8 cellular contexts compared by ENCODE assay signal in genomic region chr6:128112494-128112893, GRCh38.
DNase-seq lines count a peak whose midpoint lies in the region; ATAC-seq and TF ChIP-seq lines count a peak whose summit lies in the region.

No MANE protein-coding gene starts in this region.

- H3K4me3 ChIP-seq in CD8-positive, alpha-beta memory T cell (ENCODE audit: low read length) = peak overlapping the region; percentile 26
- H3K4me3 ChIP-seq in mucosa of descending colon (no peak overlapping the region), HAP-1 (no peak overlapping the region)

- intact Hi-C loops in mucosa of descending colon (cut with DNase I, micrococcal nuclease) = no loop called here

- POLR2A ChIA-PET in CD8-positive, alpha-beta memory T cell (lab: Charles Lee) = no interaction called here

- in situ Hi-C loops in HAP-1 (cut with MboI; ENCODE audit: low sequenced_read_pairs) = no loop called here

- peak overlapping the region in 6 of 8 donors; percentile 3 to 78 (median 56) for H3K27ac Mint-ChIP-seq in CD8-positive, alpha-beta memory T cell
- peak overlapping the region; percentile 4 for H3K27ac Mint-ChIP-seq in activated T-helper 17 cell treated with anti-CD3 and anti-CD28 coated beads, Interleukin-2, amount 50 U/mL, for 72 hours
- no peak overlapping the region for H3K27ac Mint-ChIP-seq in glutamatergic neuron (ENCODE audit: unreplicated experiment)

- ATAC-seq in HG02571 (IDR thresholded peaks at IDR 0.05; ENCODE audit: unreplicated experiment) (peak; percentile 58), mucosa of descending colon (peak; percentile 79)
- no peak for ATAC-seq in activated T-helper 17 cell treated with anti-CD3 and anti-CD28 coated beads, Interleukin-2, amount 50 U/mL, for 72 hours (replicated peaks)

- CTCF ChIA-PET in CD8-positive, alpha-beta memory T cell (lab: Charles Lee) = no interaction called here

- no peaks in the 10 kb centered on the region for H3K9me3 ChIP-seq in CD8-positive, alpha-beta memory T cell (ENCODE audit: low read length)
- H3K9me3 ChIP-seq in mucosa of descending colon (no peaks in the 10 kb centered on the region), HAP-1 (no peaks in the 10 kb centered on the region)

- H3K36me3 ChIP-seq in CD8-positive, alpha-beta memory T cell (ENCODE audit: insufficient read depth, low read length) = no peaks in the 10 kb centered on the region
- no peaks in the 10 kb centered on the region for H3K36me3 ChIP-seq in mucosa of descending colon (ENCODE audit: low read depth)
- no peaks in the 10 kb centered on the region for H3K36me3 ChIP-seq in HAP-1 (replicated peaks)

- H3K36me3 Mint-ChIP-seq in CD8-positive, alpha-beta memory T cell = peaks cover 0 to 4% (median 3%) of the 10 kb centered on the region in 3 donors
- H3K36me3 Mint-ChIP-seq in activated T-helper 17 cell treated with anti-CD3 and anti-CD28 coated beads, Interleukin-2, amount 50 U/mL, for 72 hours (ENCODE audit: low read depth) = no peaks in the 10 kb centered on the region
- no peaks in the 10 kb centered on the region for H3K36me3 Mint-ChIP-seq in glutamatergic neuron (ENCODE audit: unreplicated experiment)

- no peaks in the 10 kb centered on the region for H3K27me3 ChIP-seq in CD8-positive, alpha-beta memory T cell (ENCODE audit: insufficient read depth, low read length, poor library complexity, severe bottlenecking)
- H3K27me3 ChIP-seq in HAP-1 (ENCODE audit: low read depth) = no peaks in the 10 kb centered on the region

- peaks cover 0 to 2% of the 10 kb centered on the region in 2 donors for H3K27me3 Mint-ChIP-seq in CD8-positive, alpha-beta memory T cell
- no peaks in the 10 kb centered on the region for H3K27me3 Mint-ChIP-seq in activated T-helper 17 cell treated with anti-CD3 and anti-CD28 coated beads, Interleukin-2, amount 50 U/mL, for 72 hours
- H3K27me3 Mint-ChIP-seq in glutamatergic neuron (ENCODE audit: unreplicated experiment) = no peaks in the 10 kb centered on the region

- peaks cover 0 to 3% (median 0%) of the 10 kb centered on the region in 5 donors for H3K9me3 Mint-ChIP-seq in CD8-positive, alpha-beta memory T cell
- peaks cover 3% of the 10 kb centered on the region for H3K9me3 Mint-ChIP-seq in activated T-helper 17 cell treated with anti-CD3 and anti-CD28 coated beads, Interleukin-2, amount 50 U/mL, for 72 hours
- H3K9me3 Mint-ChIP-seq in glutamatergic neuron (ENCODE audit: unreplicated experiment) = no peaks in the 10 kb centered on the region

- peak overlapping the region; percentile 61 to 81 (median 74) for H3K4me3 Mint-ChIP-seq in CD8-positive, alpha-beta memory T cell
- H3K4me3 Mint-ChIP-seq in activated T-helper 17 cell treated with anti-CD3 and anti-CD28 coated beads, Interleukin-2, amount 50 U/mL, for 72 hours = peak overlapping the region; percentile 49
- H3K4me3 Mint-ChIP-seq in glutamatergic neuron (ENCODE audit: unreplicated experiment) = no peak overlapping the region

- no peak for DNase-seq in CD8-positive, alpha-beta memory T cell
- DNase-seq in mucosa of descending colon (no peak), DMS114 treated with DMSO at 0.1 percent for 48 hours (lab: John Stamatoyannopoulos, UW; ENCODE audit: unreplicated experiment) (no peak), HAP-1 (ENCODE audit: low spot score in 2 of 2) (no peak), glutamatergic neuron (no peak), RKO (ENCODE audit: low spot score) (no peak)

- H3K27ac ChIP-seq in CD8-positive, alpha-beta memory T cell (ENCODE audit: low read depth, low read length) = no peak overlapping the region

- peaks cover 11 to 16% (median 13%) of the 10 kb centered on the region in 3 donors for H3K4me1 Mint-ChIP-seq in CD8-positive, alpha-beta memory T cell
- peaks cover 6% of the 10 kb centered on the region for H3K4me1 Mint-ChIP-seq in activated T-helper 17 cell treated with anti-CD3 and anti-CD28 coated beads, Interleukin-2, amount 50 U/mL, for 72 hours
- peaks cover 3% of the 10 kb centered on the region for H3K4me1 Mint-ChIP-seq in glutamatergic neuron (ENCODE audit: low read depth, unreplicated experiment)

- peaks cover 7% of the 10 kb centered on the region for H3K4me1 ChIP-seq in CD8-positive, alpha-beta memory T cell (ENCODE audit: insufficient read depth, low read length)
- H3K4me1 ChIP-seq in mucosa of descending colon (ENCODE audit: low read depth) (no peaks in the 10 kb centered on the region), HAP-1 (0 out of 2 replicates have a peak, but pooled peaks cover 5% of the 10 kb centered on the region)

- TF ChIP-seq CTCF in mucosa of descending colon (IDR thresholded peaks at IDR 0.05) (no peak), glutamatergic neuron (IDR thresholded peaks at IDR 0.05; ENCODE audit: partially characterized antibody, unreplicated experiment) (no peak)
